In the genomic region with DNA sequence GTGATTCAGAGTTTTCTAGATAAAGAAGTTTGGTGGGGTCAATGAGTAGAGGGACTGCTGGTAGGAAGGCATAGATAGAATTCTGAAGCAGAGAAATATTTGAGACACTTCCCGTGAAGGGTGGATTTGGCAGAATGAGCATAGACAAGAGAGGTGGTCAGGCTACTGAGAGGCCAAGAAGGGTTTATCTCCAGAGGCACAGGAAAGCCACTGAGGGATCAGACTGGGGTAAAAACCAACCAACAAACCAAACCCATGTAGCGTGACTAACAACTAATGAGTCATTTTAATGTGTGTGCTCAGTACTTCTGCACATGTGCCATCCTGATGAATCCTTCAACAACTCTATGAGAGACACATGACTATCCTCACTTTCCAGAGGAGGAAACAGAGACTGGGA, we compare ENCODE assay signal across 11 cellular contexts. TPM values are rescaled to one million over a fixed set of nuclear protein-coding genes. Genes with fewer than 3 reads are reported as not detected.
DNase-seq lines count a peak whose midpoint lies in the region; ATAC-seq, FAIRE-seq and TF ChIP-seq lines count a peak whose summit lies in the region.
"Had no signal": no experiment of that assay in that cellular context is flagged by ENCODE, and none has a peak within 500 bp of the region (broad histone marks: within the 10 kb centered on the region; RNA-seq: fewer than 3 reads in every experiment).

No MANE protein-coding gene starts in this region.

- ATAC-seq in HG02981 (IDR thresholded peaks at IDR 0.05; ENCODE audit: unreplicated experiment), result no peak
- no peak for ATAC-seq in aorta (ENCODE audit: low FRiP score)
- ATAC-seq in HG03342 (IDR thresholded peaks at IDR 0.05; ENCODE audit: unreplicated experiment), result no peak

- 69 to 78% methylated on average over 2 of the region's 2 CpGs for WGBS in aorta, 2 donors

- no peaks in the 10 kb centered on the region for H3K9me3 ChIP-seq in breast epithelium
- no peaks in the 10 kb centered on the region for H3K9me3 ChIP-seq in aorta (ENCODE audit: control insufficient read depth, low read length)

- peak; percentile 49 for DNase-seq in COLO668 (lab: John Stamatoyannopoulos, UW; ENCODE audit: unreplicated experiment)
- DNase-seq in LHCN-M2 (ENCODE audit: low read depth), result peak; percentile 95
- DNase-seq in breast epithelium (ENCODE audit: low spot score in 2 of 2), result no peak
- DNase-seq in myocyte (ENCODE audit: low read depth), result peak; percentile 89
- no peak for DNase-seq in D721Med (ENCODE audit: insufficient read length, low spot score)
- no peak for DNase-seq in aorta
- DNase-seq: activated gamma-delta T cell, H7 had no signal

- no peak for TF ChIP-seq POLR2A in breast epithelium (IDR thresholded peaks at IDR 0.05)

- H3K27me3 ChIP-seq in breast epithelium (no peaks in the 10 kb centered on the region), aorta (ENCODE audit: control insufficient read depth in 1 of 2, insufficient read depth in 2 of 2, low read length in 1 of 2) (no peaks in the 10 kb centered on the region)

- no peak overlapping the region for H3K4me3 ChIP-seq in breast epithelium
- no peak overlapping the region for H3K4me3 ChIP-seq in aorta (ENCODE audit: low read length in 2 of 2)
- H3K4me3 ChIP-seq: SK-N-MC had no signal

- no peak for FAIRE-seq in D721Med (lab: Jason Lieb, UNC)

- TF ChIP-seq CTCF in breast epithelium (IDR thresholded peaks at IDR 0.05), result no peak
- no peak for TF ChIP-seq CTCF in D721Med (IDR thresholded peaks at IDR 0.05; ENCODE audit: insufficient read depth, missing control alignments)

- intact Hi-C loops in breast epithelium (cut with DNase I; ENCODE audit: low total_unique reads), result loop anchor here (2.0 kb wide), 1 partner anchor 77 kb away; no protein-coding TSS in a partner anchor
- intact Hi-C loops in aorta (cut with DNase I), result loop anchor here in 1 of 2 donors (5.0 kb wide), 3 partner anchors 49 to 124 kb away; no protein-coding TSS in a partner anchor

- H3K36me3 ChIP-seq in breast epithelium (no peaks in the 10 kb centered on the region), aorta (ENCODE audit: control insufficient read depth in 1 of 2, insufficient read depth in 2 of 2, low read length in 1 of 2) (no peaks in the 10 kb centered on the region)

- H3K4me1 ChIP-seq in breast epithelium, result no peaks in the 10 kb centered on the region
- peaks cover 6 to 8% of the 10 kb centered on the region in 2 donors for H3K4me1 ChIP-seq in aorta (ENCODE audit: control insufficient read depth in 1 of 2, insufficient read depth in 2 of 2, low read length in 2 of 2)

- peak overlapping the region; percentile 36 to 56 for H3K27ac ChIP-seq in breast epithelium
- H3K27ac ChIP-seq in aorta (ENCODE audit: low read depth in 1 of 2, low read length in 2 of 2), result peak overlapping the region in 1 of 2 donors; percentile 54
- H3K27ac ChIP-seq: SK-N-MC had no signal

RNA-seq across cellular contexts. Expression of a gene that starts 60.0 kb away (rescaled TPM):
- total RNA-seq in LHCN-M2 (2014; rRNA removed) (4.9 and 5.1 TPM in 2 replicates), breast epithelium (1 to 10 TPM; 2.6 to 6.9 (median 6.4) TPM), myocyte (1.9 and 2.0 TPM in 2 replicates), aorta (1 to 10 TPM; 3.4 to 5.2 TPM)
- polyA plus RNA-seq in LHCN-M2 (2012), result 11.2 TPM
- 3.6 TPM for polyA plus RNA-seq in myocyte (2012)
- 10 to 100 TPM; 11.4 to 13.4 TPM for polyA plus RNA-seq in aorta

Comparison
In these comparisons a context has a peak if more than half of its experiments do, and no peak if none do; other contexts are left out.
1. DNase-seq: peak in COLO668 (single experiment), LHCN-M2 (single experiment) and myocyte (single experiment); none in breast epithelium (0 of 2), D721Med (single experiment) and aorta (0 of 2).